ENCODE assay signal across 12 cellular contexts in genomic region chr1:182301026-182301436, GRCh38.
DNase-seq lines count a peak whose midpoint lies in the region; ATAC-seq, FAIRE-seq and TF ChIP-seq lines count a peak whose summit lies in the region.
"Had no signal": no experiment of that assay in that cellular context is flagged by ENCODE, and none has a peak within 500 bp of the region (broad histone marks: within the 10 kb centered on the region; RNA-seq: fewer than 3 reads in every experiment).

No MANE protein-coding gene starts in this region.

- no peak overlapping the region for H2AFZ ChIP-seq in GM12878 (ENCODE audit: control insufficient read depth, low read depth, low read length)

- peak; percentile 77 to 84 for ATAC-seq in activated naive CD4-positive, alpha-beta T cell treated with anti-CD3 and anti-CD28 coated beads, Interleukin-2, amount 50 U/mL, for 72 hours
- ATAC-seq in GM12878 (peak; percentile 28), HG03571 (IDR thresholded peaks at IDR 0.05; ENCODE audit: unreplicated experiment) (no peak), GM18505 (IDR thresholded peaks at IDR 0.05; ENCODE audit: unreplicated experiment) (no peak)
- ATAC-seq: stimulated activated memory B cell treated with anti-CD40 and anti-IgM and Interleukin-4, amounts not matched to agents 10 μg/mL and 1 μg/mL and 100 μg/mL, for 72 hours had no signal

- TF ChIP-seq RAD21 in GM12878 (IDR thresholded peaks at IDR 0.05; ENCODE audit: insufficient read depth, low read depth, low read length) = no peak

- RAD21 ChIA-PET in GM12878 (lab: Charles Lee; ENCODE audit: unreplicated experiment) = interaction anchor here (1.1 to 1.6 kb wide), 2 partner anchors 158 kb away, joined by 4 read pairs; no protein-coding TSS in a partner anchor

- H4K20me1 ChIP-seq in GM12878 (ENCODE audit: control insufficient read depth, insufficient read depth) = no peaks in the 10 kb centered on the region

- in situ Hi-C loops in GM12878 (cut with MboI) = no loop called here

- H3K36me3 ChIP-seq in GM12878 (ENCODE audit: control insufficient read depth in 2 of 2, insufficient read depth in 2 of 2, low read length in 1 of 2) = no peaks in the 10 kb centered on the region
- H3K36me3 ChIP-seq: adrenal gland had no signal

- no peak overlapping the region for H3K9ac ChIP-seq in GM12878 (ENCODE audit: control insufficient read depth, insufficient read depth, low read length)

- no TSS peak for BruUV-seq in GM12878 (replicated peaks; lab: Mats Ljungman, UMichigan)

- TF ChIP-seq CTCF in GM12878 (IDR thresholded peaks at IDR 0.05 in 2 of 3, conservative IDR thresholded peaks at IDR 0.05 in 1 of 3; ENCODE audit: control insufficient read depth in 2 of 3, extremely low read depth in 1 of 3, insufficient read depth in 1 of 3, low read depth in 3 of 3, low read length in 3 of 3) = no peak

- H3K27ac Mint-ChIP-seq in activated naive CD4-positive, alpha-beta T cell treated with anti-CD3 and anti-CD28 coated beads, Interleukin-2, amount 50 U/mL, for 72 hours = peak overlapping the region; percentile 7 to 96
- H3K27ac Mint-ChIP-seq: stimulated activated memory B cell treated with anti-CD40 and anti-IgM and Interleukin-4, amounts not matched to agents 10 μg/mL and 1 μg/mL and 100 μg/mL, for 72 hours had no signal

- H3K4me3 ChIP-seq in Jurkat, Clone E6-1 (ENCODE audit: low read length) = peak overlapping the region; percentile 35
- H3K4me3 ChIP-seq in GM12878 = no peak overlapping the region
- H3K4me3 ChIP-seq: adrenal gland had no signal

- CTCF ChIA-PET in GM12878 (lab: Yijun Ruan, JAX) = interaction anchor here (1.6 to 1.8 kb wide), 2 partner anchors 11 to 158 kb away, joined by 5 read pairs; no protein-coding TSS in a partner anchor

- H3K4me2 ChIP-seq in GM12878 (ENCODE audit: control insufficient read depth, insufficient read depth) = no peak overlapping the region

- no peaks in the 10 kb centered on the region for H3K79me2 ChIP-seq in GM12878 (ENCODE audit: control insufficient read depth, insufficient read depth, low read length)

- no peaks in the 10 kb centered on the region for H3K27me3 ChIP-seq in GM12878 (replicated peaks in 1 of 2; ENCODE audit: control insufficient read depth in 2 of 2, insufficient read depth in 2 of 2, low read length in 1 of 2)
- H3K27me3 ChIP-seq: adrenal gland had no signal

- no peak overlapping the region for H3K27ac ChIP-seq in GM12878 (ENCODE audit: control insufficient read depth, insufficient read depth)

- no peak for TF ChIP-seq POLR2A in GM12878 (IDR thresholded peaks at IDR 0.05; ENCODE audit: low read depth, low read length)
- TF ChIP-seq POLR2A in GM18505 (IDR thresholded peaks at IDR 0.05; ENCODE audit: borderline replicate concordance, extremely low read depth, insufficient read depth, insufficient read length) = no peak

- POLR2A ChIA-PET in GM12878 (lab: Charles Lee) = no interaction called here

- no peaks in the 10 kb centered on the region for H3K36me3 Mint-ChIP-seq in activated naive CD4-positive, alpha-beta T cell treated with anti-CD3 and anti-CD28 coated beads, Interleukin-2, amount 50 U/mL, for 72 hours
- H3K36me3 Mint-ChIP-seq: stimulated activated memory B cell treated with anti-CD40 and anti-IgM and Interleukin-4, amounts not matched to agents 10 μg/mL and 1 μg/mL and 100 μg/mL, for 72 hours had no signal

- H3K9me3 ChIP-seq in GM12878 (replicated peaks; ENCODE audit: control insufficient read depth, insufficient read depth, low read length) = no peaks in the 10 kb centered on the region
- H3K9me3 ChIP-seq: adrenal gland had no signal

- H3K9me3 Mint-ChIP-seq in activated naive CD4-positive, alpha-beta T cell treated with anti-CD3 and anti-CD28 coated beads, Interleukin-2, amount 50 U/mL, for 72 hours = no peaks in the 10 kb centered on the region
- H3K9me3 Mint-ChIP-seq: stimulated activated memory B cell treated with anti-CD40 and anti-IgM and Interleukin-4, amounts not matched to agents 10 μg/mL and 1 μg/mL and 100 μg/mL, for 72 hours had no signal

- DNase-seq in activated naive CD4-positive, alpha-beta T cell treated with anti-CD3 and anti-CD28 coated beads, Interleukin-2, amount 50 U/mL, for 72 hours (ENCODE audit: low spot score in 2 of 2) = peak in 1 of 2 donors; percentile 42
- DNase-seq in activated naive CD4-positive, alpha-beta T cell treated with Interleukin-2 at 50 U/mL for 16 hours = no peak
- peak; percentile 99 for DNase-seq in Jurkat, Clone E6-1 (ENCODE audit: low read depth, low spot score)
- no peak for DNase-seq in GM12878 (ENCODE audit: low read depth, low spot score)
- DNase-seq in pons (ENCODE audit: low spot score) = peak; percentile 32
- no peak for DNase-seq in NCI-H748 (lab: John Stamatoyannopoulos, UW; ENCODE audit: unreplicated experiment)
- DNase-seq: adrenal gland, dermis blood vessel endothelial cell had no signal

- 1% methylated on average over 8 of the region's 8 CpGs for WGBS in GM12878 (ENCODE audit: insufficient coverage, insufficient replicate concordance, low lambda C conversion rate, missing lambda C conversion rate)

- intact Hi-C loops in GM12878 (cut with micrococcal nuclease; ENCODE audit: unreplicated experiment) = loop anchor here (5.0 kb wide), 1 partner anchor 96 kb away; no protein-coding TSS in a partner anchor

- FAIRE-seq in GM12878 (lab: Jason Lieb, UNC) = no peak
- FAIRE-seq: GM12892 had no signal

- peaks cover 12% of the 10 kb centered on the region for H3K4me1 ChIP-seq in GM12878 (ENCODE audit: control insufficient read depth, insufficient read depth, low read length)

- no peak for TF ChIP-seq EP300 in GM12878 (IDR thresholded peaks at IDR 0.05; ENCODE audit: borderline replicate concordance in 1 of 2, control insufficient read depth in 1 of 2, low read depth in 2 of 2, low read length in 2 of 2)

- SMC1A ChIA-PET in GM12878 (lab: Charles Lee; ENCODE audit: uncharacterized antibody, unreplicated experiment) = interaction anchor here (1.8 kb wide), 1 partner anchor 95 kb away, joined by 8 read pairs; no protein-coding TSS in a partner anchor

TF ChIP-seq in GM12878, 131 proteins besides CTCF, POLR2A, EP300 and RAD21:
- no peak for TF ChIP-seq ZBTB33 (IDR thresholded peaks at IDR 0.05)
- TF ChIP-seq PKNOX1 (IDR thresholded peaks at IDR 0.05) = 0 out of 2 replicates have a peak, but pooled peaks have one; percentile 13
TF ChIP-seq in GM12878: peak in this region for 1.

Comparison
In these comparisons a context has a peak if more than half of its experiments do, and no peak if none do; other contexts are left out.
1. ATAC-seq: peak in activated naive CD4-positive, alpha-beta T cell treated with anti-CD3 and anti-CD28 coated beads, Interleukin-2, amount 50 U/mL, for 72 hours (2 of 2) and GM12878 (single experiment); none in HG03571 (single experiment) and GM18505 (single experiment).
2. DNase-seq: peak in Jurkat, Clone E6-1 (single experiment) and pons (single experiment); none in activated naive CD4-positive, alpha-beta T cell treated with Interleukin-2 at 50 U/mL for 16 hours (single experiment), GM12878 (single experiment) and NCI-H748 (single experiment).